ENCODE assay signal across 7 cellular contexts in the genomic region with DNA sequence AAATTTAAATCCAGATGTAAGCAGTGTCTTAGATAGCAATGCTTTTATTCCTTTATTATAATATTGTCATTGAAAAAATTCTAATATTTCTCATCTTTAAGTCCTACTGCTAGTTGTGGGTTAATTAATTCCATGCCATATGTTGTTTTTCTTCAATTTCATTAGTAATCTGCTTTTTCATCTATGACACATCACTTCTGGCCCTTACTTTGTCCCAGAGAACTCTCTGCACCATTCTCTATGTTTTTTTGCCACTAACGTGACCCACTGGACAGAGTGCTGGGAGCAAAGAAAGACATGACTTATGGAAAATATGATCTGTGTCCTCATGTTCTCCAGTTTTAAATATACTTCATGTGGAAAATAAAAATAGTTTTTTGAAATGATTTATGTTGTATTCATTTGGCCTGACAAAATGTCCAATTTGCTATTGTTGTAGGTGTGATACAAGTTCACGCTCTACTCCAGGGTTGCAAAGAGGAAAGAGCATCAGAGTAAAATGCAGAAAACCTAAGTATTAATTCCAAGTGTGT.
DNase-seq lines count a peak whose midpoint lies in the region; ATAC-seq and TF ChIP-seq lines count a peak whose summit lies in the region.
"Not testable (repeated sequence)": the region's sequence is repeated elsewhere in the genome, so short reads cannot be mapped to it uniquely, and the experiment has no call there.

No MANE protein-coding gene starts in this region.

- DNase-seq in AG10803 (ENCODE audit: low read depth) (peak; percentile 12), EL (peak; percentile 14), NCI-H1694 treated with DMSO at 0.1 percent for 48 hours (lab: John Stamatoyannopoulos, UW) (peak; percentile 24), choroid plexus epithelial cell (ENCODE audit: low read depth) (peak; percentile 9), fibroblast of gingiva (ENCODE audit: low read depth) (peak; percentile 32)
- not testable (repeated sequence) for DNase-seq in osteocyte (ENCODE audit: extremely low spot score, unreplicated experiment)

- peak overlapping the region; percentile 45 for H3K27ac Mint-ChIP-seq in osteocyte (ENCODE audit: unreplicated experiment)

- H3K4me3 ChIP-seq in AG10803 (ENCODE audit: low read length); choroid plexus epithelial cell (ENCODE audit: low read depth, low read length): not testable (repeated sequence)

- H3K36me3 Mint-ChIP-seq in osteocyte (ENCODE audit: unreplicated experiment): not testable (repeated sequence)

- ATAC-seq in SK-N-SH treated with all-trans-retinoic acid at 6 μM for 48 hours: peak; percentile 84

- TF ChIP-seq CTCF in AG10803 (conservative IDR thresholded peaks at IDR 0.05; ENCODE audit: low read length); choroid plexus epithelial cell (conservative IDR thresholded peaks at IDR 0.05; ENCODE audit: low read depth, low read length); osteocyte (IDR thresholded peaks at IDR 0.05): not testable (repeated sequence)

- peaks cover 13% of the 10 kb centered on the region for H3K9me3 Mint-ChIP-seq in osteocyte (ENCODE audit: unreplicated experiment)

- H3K27me3 Mint-ChIP-seq in osteocyte (ENCODE audit: unreplicated experiment): not testable (repeated sequence)

- H3K4me3 Mint-ChIP-seq in osteocyte (ENCODE audit: unreplicated experiment): not testable (repeated sequence)

- peaks cover 13% of the 10 kb centered on the region for H3K4me1 Mint-ChIP-seq in osteocyte (ENCODE audit: unreplicated experiment)
